ENCODE assay signal across 1 cellular context in the genomic region with DNA sequence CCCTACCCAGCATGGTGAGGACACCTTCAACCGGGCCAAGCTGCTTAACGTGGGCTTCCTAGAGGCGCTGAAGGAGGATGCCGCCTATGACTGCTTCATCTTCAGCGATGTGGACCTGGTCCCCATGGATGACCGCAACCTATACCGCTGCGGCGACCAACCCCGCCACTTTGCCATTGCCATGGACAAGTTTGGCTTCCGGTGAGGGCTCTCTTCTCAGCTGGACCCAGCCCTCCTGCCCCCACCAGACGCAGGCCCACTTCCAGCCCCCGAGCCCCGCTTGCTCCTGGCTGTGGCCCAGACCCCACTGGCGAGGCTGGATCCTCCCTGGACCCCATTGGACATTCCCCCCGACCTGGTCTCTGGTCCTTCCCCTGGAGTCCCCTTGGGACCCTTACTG.
TF ChIP-seq lines count a peak whose summit lies in the region.

No MANE protein-coding gene starts in this region.

TF ChIP-seq in K562, 482 proteins besides CTCF, POLR2A, EP300 and RAD21:
- TF ChIP-seq POLR2H (tag; IDR thresholded peaks at IDR 0.05; ENCODE audit: low read depth) (no peak), NCOA4 (IDR thresholded peaks at IDR 0.05; ENCODE audit: partially characterized antibody) (no peak), ZBTB33 (CRISPR knock-in tag; IDR thresholded peaks at IDR 0.05) (peak; percentile 53; the same call in 1 of the 2 replicates), RBFOX2 (IDR thresholded peaks at IDR 0.05; ENCODE audit: low read depth, low read length) (0 out of 2 replicates have a peak, but pooled peaks have one; percentile 15)
